Comparison of ENCODE assay signal across 15 cellular contexts in the genomic region with DNA sequence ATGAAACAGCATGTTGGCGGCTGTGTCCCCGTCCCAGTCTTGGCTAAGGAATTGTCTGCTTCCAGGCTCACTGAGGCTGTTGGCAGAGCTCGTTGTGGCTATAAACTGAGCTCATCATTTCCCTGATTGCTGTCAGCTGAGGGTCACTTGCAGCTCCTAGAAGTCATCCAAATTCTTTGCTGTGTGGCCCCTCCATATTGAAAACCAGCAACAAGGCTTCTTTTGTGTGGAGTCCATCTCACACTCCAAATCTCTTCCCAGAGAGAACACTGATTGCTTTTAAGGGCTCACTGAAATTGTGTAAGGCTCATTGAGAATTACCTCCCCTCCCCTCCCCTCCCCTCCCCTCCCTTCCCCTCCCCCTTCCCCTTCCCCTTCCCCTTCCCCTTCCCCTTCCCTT. TPM values are rescaled to one million over a fixed set of nuclear protein-coding genes. Genes with fewer than 3 reads are reported as not detected.
DNase-seq lines count a peak whose midpoint lies in the region; ATAC-seq and TF ChIP-seq lines count a peak whose summit lies in the region.
"Had no signal": no experiment of that assay in that cellular context is flagged by ENCODE, and none has a peak within 500 bp of the region (broad histone marks: within the 10 kb centered on the region; RNA-seq: fewer than 3 reads in every experiment).

No MANE protein-coding gene starts in this region.

- peak overlapping the region in 9 of 11 experiments; percentile 10 to 99 (median 32); a peak in 12 of 22 replicates for H3K4me2 ChIP-seq in BLaER1 treated with 17β-estradiol and CSF1 and Interleukin-3, amounts not matched to agents 10 nM and 100 nM
- H3K4me2 ChIP-seq in IMR-90 (ENCODE audit: low read depth, low read length) = no peak overlapping the region
- H3K4me2 ChIP-seq: GM23338, KMS-11 had no signal

- H3K79me1 ChIP-seq in IMR-90 (ENCODE audit: low read depth in 1 of 2, low read length in 2 of 2) = peaks cover 47 to 54% of the 10 kb centered on the region in 2 experiments

- TF ChIP-seq POLR2A in IMR-90 (IDR thresholded peaks at IDR 0.05; ENCODE audit: low read depth, low read length) = no peak

- no peak overlapping the region for H2BK5ac ChIP-seq in IMR-90 (ENCODE audit: low read depth, low read length, poor library complexity, severe bottlenecking)

- peaks cover 7% of the 10 kb centered on the region; the same call in 1 of the 2 replicates for H3K9me1 ChIP-seq in IMR-90 (ENCODE audit: insufficient read depth, low read length)

- in situ Hi-C loops in IMR-90 (cut with MboI; ENCODE audit: low sequenced_read_pairs) = no loop called here

- no peak overlapping the region for H2BK20ac ChIP-seq in IMR-90 (ENCODE audit: low read depth, low read length)

- no peak overlapping the region for H4K5ac ChIP-seq in IMR-90 (ENCODE audit: low read depth, low read length)

- no peak overlapping the region for H2BK15ac ChIP-seq in IMR-90 (ENCODE audit: low read depth, low read length)

- no peak for TF ChIP-seq CTCF in IMR-90 (conservative IDR thresholded peaks at IDR 0.05; ENCODE audit: low read depth, low read length)
- no peak for TF ChIP-seq CTCF in neutrophil (IDR thresholded peaks at IDR 0.05)
- no peak for TF ChIP-seq CTCF in colonic mucosa (IDR thresholded peaks at IDR 0.05)

- H3K27me3 ChIP-seq in BLaER1 treated with 17β-estradiol and CSF1 and Interleukin-3, amounts not matched to agents 10 nM and 100 nM = no peaks in the 10 kb centered on the region
- no peaks in the 10 kb centered on the region for H3K27me3 ChIP-seq in IMR-90 (ENCODE audit: control insufficient read depth, insufficient read depth, low read length)
- H3K27me3 ChIP-seq in neutrophil = no peaks in the 10 kb centered on the region
- H3K27me3 ChIP-seq in colonic mucosa = no peaks in the 10 kb centered on the region

- CTCF ChIA-PET in IMR-90 (lab: Yijun Ruan, JAX) = no interaction called here

- H3K14ac ChIP-seq in IMR-90 (replicated peaks; ENCODE audit: low read depth, low read length) = no peak overlapping the region

- dilution Hi-C loops in IMR-90 (cut with HindIII; ENCODE audit: low sequenced_read_pairs, unreplicated experiment) = no loop called here

- peak overlapping the region; percentile 17 for H2AFZ ChIP-seq in IMR-90 (replicated peaks; ENCODE audit: low read length, poor library complexity)
- H2AFZ ChIP-seq: GM23338 had no signal

- POLR2A ChIA-PET in IMR-90 (lab: Charles Lee; ENCODE audit: unreplicated experiment) = no interaction called here

- H3K4ac ChIP-seq in IMR-90 (ENCODE audit: low read depth, low read length) = no peak overlapping the region

- no peak overlapping the region for H2BK120ac ChIP-seq in IMR-90 (ENCODE audit: low read depth, low read length)

- no peak overlapping the region for H2AK9ac ChIP-seq in IMR-90 (replicated peaks; ENCODE audit: low read depth, low read length, poor library complexity)

- no peak for TF ChIP-seq RAD21 in IMR-90 (IDR thresholded peaks at IDR 0.05; ENCODE audit: low read length)

- H2AK5ac ChIP-seq in IMR-90 (ENCODE audit: low read depth, low read length) = no peak overlapping the region

- H3K4me3 ChIP-seq in BLaER1 treated with 17β-estradiol and CSF1 and Interleukin-3, amounts not matched to agents 10 nM and 100 nM = peak overlapping the region in 2 of 10 experiments; percentile 2 to 6; a peak in 1 of 20 replicates
- no peak overlapping the region for H3K4me3 ChIP-seq in IMR-90 (ENCODE audit: insufficient read depth, low read depth, low read length)
- no peak overlapping the region for H3K4me3 ChIP-seq in neutrophil (ENCODE audit: low read depth in 1 of 2, low read length in 1 of 2)
- no peak overlapping the region for H3K4me3 ChIP-seq in colonic mucosa
- H3K4me3 ChIP-seq: GM23338 had no signal

- H4K20me1 ChIP-seq in BLaER1 treated with 17β-estradiol and CSF1 and Interleukin-3, amounts not matched to agents 10 nM and 100 nM = peaks cover 0 to 32% (median 6%) of the 10 kb centered on the region in 11 experiments; a peak in 11 of 22 replicates
- H4K20me1 ChIP-seq in IMR-90 (ENCODE audit: insufficient read depth, low read length) = peaks cover 12% of the 10 kb centered on the region

- no peak overlapping the region for H3K9ac ChIP-seq in BLaER1 treated with 17β-estradiol and CSF1 and Interleukin-3, amounts not matched to agents 10 nM and 100 nM
- H3K9ac ChIP-seq in IMR-90 (ENCODE audit: low read depth, low read length) (no peak overlapping the region), colonic mucosa (ENCODE audit: low read depth in 2 of 2, low read length in 2 of 2) (peak overlapping the region in 1 of 2 donors; percentile 4)
- H3K9ac ChIP-seq: KMS-11 had no signal

- no peak overlapping the region for H4K91ac ChIP-seq in IMR-90 (ENCODE audit: insufficient read depth, low read depth, low read length)

- WGBS in IMR-90 (ENCODE audit: extremely low coverage in 2 of 2, insufficient read length in 1 of 2), 2 experiments = 76% methylated on average over 3 of the region's 3 CpGs; no CpG with 5 or more reads in 1 of the 2 experiments

- no peak overlapping the region for H3K18ac ChIP-seq in IMR-90 (ENCODE audit: low read depth, low read length)

- H3K23ac ChIP-seq in IMR-90 (ENCODE audit: low read depth, low read length) = no peak overlapping the region

- BruUV-seq in IMR-90 (replicated peaks; lab: Mats Ljungman, UMichigan) = no TSS peak

- H3K9me3 ChIP-seq in BLaER1 treated with 17β-estradiol and CSF1 and Interleukin-3, amounts not matched to agents 10 nM and 100 nM (replicated peaks in 1 of 11) = peaks cover 0 to 46% (median 37%) of the 10 kb centered on the region in 11 experiments; a peak in 19 of 22 replicates
- H3K9me3 ChIP-seq in IMR-90 (ENCODE audit: control insufficient read depth, insufficient read depth, low read length) = no peaks in the 10 kb centered on the region
- H3K9me3 ChIP-seq in neutrophil = no peaks in the 10 kb centered on the region
- H3K9me3 ChIP-seq in colonic mucosa = no peaks in the 10 kb centered on the region

- DNase-seq in IMR-90 = no peak
- peak; percentile 81 for DNase-seq in epidermal melanocyte (ENCODE audit: insufficient read length, low spot score)
- DNase-seq in colonic mucosa = no peak
- no peak for DNase-seq in RKO (ENCODE audit: low spot score)
- DNase-seq in NK-92 treated with Interleukin-12 subunit alpha and Interleukin-12 subunit beta, amount 100 ng/mL, for 24 hours (lab: John Stamatoyannopoulos, UW) = no peak
- DNase-seq: Calu3; CD4-positive, alpha-beta memory T cell; DMS79 treated with DMSO at 0.1 percent for 48 hours; GF-D8; HCEC 1CT had no signal

- no peak overlapping the region for H4K8ac ChIP-seq in IMR-90 (ENCODE audit: low read depth in 2 of 2, low read length in 2 of 2)

- no peak overlapping the region for H3K56ac ChIP-seq in IMR-90 (ENCODE audit: extremely low read depth, insufficient read depth, low read length)

- no peak for ATAC-seq in IMR-90 (ENCODE audit: low read depth)
- ATAC-seq: GM23338 had no signal

- intact Hi-C loops in IMR-90 (cut with micrococcal nuclease) = no loop called here
- intact Hi-C loops in colonic mucosa (cut with DNase I) = no loop called here

- peaks cover 56 to 87% (median 80%) of the 10 kb centered on the region in 11 experiments for H3K36me3 ChIP-seq in BLaER1 treated with 17β-estradiol and CSF1 and Interleukin-3, amounts not matched to agents 10 nM and 100 nM
- H3K36me3 ChIP-seq in IMR-90 (ENCODE audit: control insufficient read depth, insufficient read depth, low read length) = no peaks in the 10 kb centered on the region; the same call in 1 of the 2 replicates
- H3K36me3 ChIP-seq in neutrophil = peaks cover 29% of the 10 kb centered on the region
- H3K36me3 ChIP-seq in colonic mucosa = no peaks in the 10 kb centered on the region

- peak overlapping the region in 9 of 11 experiments; percentile 7 to 96 (median 39); a peak in 12 of 22 replicates for H3K27ac ChIP-seq in BLaER1 treated with 17β-estradiol and CSF1 and Interleukin-3, amounts not matched to agents 10 nM and 100 nM
- no peak overlapping the region for H3K27ac ChIP-seq in IMR-90 (ENCODE audit: insufficient read depth, low read length)
- H3K27ac ChIP-seq in neutrophil = peak overlapping the region; percentile 46
- no peak overlapping the region for H3K27ac ChIP-seq in colonic mucosa
- H3K27ac ChIP-seq: C4-2B, KMS-11 had no signal

- peaks cover 89 to 99% (median 97%) of the 10 kb centered on the region in 10 experiments for H3K4me1 ChIP-seq in BLaER1 treated with 17β-estradiol and CSF1 and Interleukin-3, amounts not matched to agents 10 nM and 100 nM
- H3K4me1 ChIP-seq in IMR-90 (ENCODE audit: control insufficient read depth, insufficient read depth, low read length) (peaks cover 9% of the 10 kb centered on the region), neutrophil (ENCODE audit: control insufficient read depth in 1 of 2, insufficient read depth in 1 of 2, low read depth in 1 of 2, low read length in 1 of 2) (peaks cover 54 to 57% of the 10 kb centered on the region in 2 experiments), colonic mucosa (peaks cover 31% of the 10 kb centered on the region)

TF ChIP-seq in IMR-90, 13 proteins besides CTCF, POLR2A, EP300 and RAD21 (continues in another document):
- TF ChIP-seq MAFK (IDR thresholded peaks at IDR 0.05; ENCODE audit: low read depth, low read length) (no peak), MXI1 (IDR thresholded peaks at IDR 0.05; ENCODE audit: borderline replicate concordance, low read depth, low read length) (no peak), RFX5 (IDR thresholded peaks at IDR 0.05; ENCODE audit: low read depth, low read length) (no peak), CHD1 (IDR thresholded peaks at IDR 0.05; ENCODE audit: low read depth, low read length) (no peak), CEBPB (IDR thresholded peaks at IDR 0.05; ENCODE audit: low read depth, low read length) (no peak), NFE2L2 (IDR thresholded peaks at IDR 0.05; ENCODE audit: low read depth, low read length) (no peak), RCOR1 (IDR thresholded peaks at IDR 0.05; ENCODE audit: insufficient replicate concordance, low read length) (no peak), SMC3 (IDR thresholded peaks at IDR 0.05; ENCODE audit: low read depth, low read length) (no peak), MAZ (IDR thresholded peaks at IDR 0.05; ENCODE audit: borderline replicate concordance, low read depth, low read length) (no peak), BHLHE40 (IDR thresholded peaks at IDR 0.05; ENCODE audit: low read depth, low read length) (no peak)
- TF ChIP-seq, protein P1, sequence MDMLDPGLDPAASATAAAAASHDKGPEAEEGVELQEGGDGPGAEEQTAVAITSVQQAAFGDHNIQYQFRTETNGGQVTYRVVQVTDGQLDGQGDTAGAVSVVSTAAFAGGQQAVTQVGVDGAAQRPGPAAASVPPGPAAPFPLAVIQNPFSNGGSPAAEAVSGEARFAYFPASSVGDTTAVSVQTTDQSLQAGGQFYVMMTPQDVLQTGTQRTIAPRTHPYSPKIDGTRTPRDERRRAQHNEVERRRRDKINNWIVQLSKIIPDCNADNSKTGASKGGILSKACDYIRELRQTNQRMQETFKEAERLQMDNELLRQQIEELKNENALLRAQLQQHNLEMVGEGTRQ (IDR thresholded peaks at IDR 0.05; ENCODE audit: low read depth, low read length) = no peak

RNA-seq across cellular contexts. Expression of a gene that starts 23.3 kb away (rescaled TPM):
- total RNA-seq in IMR-90 (2012; rRNA removed) (40.7 and 48.9 TPM in 2 replicates), colonic mucosa (10 to 100 TPM; 43.2 to 46.6 TPM)
- polyA plus RNA-seq in IMR-90 (2012; rRNA removed) = 29.8 and 31.7 TPM in 2 replicates
- polyA plus RNA-seq in IMR-90 (2012; cell fraction: cytosol; rRNA removed) = 22.3 and 23.4 TPM in 2 replicates
- polyA plus RNA-seq in IMR-90 (2012; cell fraction: nucleus; rRNA removed; ENCODE audit: low replicate concordance) = 23.4 and 27.7 TPM in 2 replicates

Comparison
In these comparisons a context has a peak if more than half of its experiments do, and no peak if none do; other contexts are left out.
1. H3K27ac ChIP-seq: peak in BLaER1 treated with 17β-estradiol and CSF1 and Interleukin-3, amounts not matched to agents 10 nM and 100 nM (9 of 11) and neutrophil (single experiment); none in IMR-90 (single experiment) and colonic mucosa (single experiment).